ENCODE assay signal across 8 cellular contexts in the genomic region with DNA sequence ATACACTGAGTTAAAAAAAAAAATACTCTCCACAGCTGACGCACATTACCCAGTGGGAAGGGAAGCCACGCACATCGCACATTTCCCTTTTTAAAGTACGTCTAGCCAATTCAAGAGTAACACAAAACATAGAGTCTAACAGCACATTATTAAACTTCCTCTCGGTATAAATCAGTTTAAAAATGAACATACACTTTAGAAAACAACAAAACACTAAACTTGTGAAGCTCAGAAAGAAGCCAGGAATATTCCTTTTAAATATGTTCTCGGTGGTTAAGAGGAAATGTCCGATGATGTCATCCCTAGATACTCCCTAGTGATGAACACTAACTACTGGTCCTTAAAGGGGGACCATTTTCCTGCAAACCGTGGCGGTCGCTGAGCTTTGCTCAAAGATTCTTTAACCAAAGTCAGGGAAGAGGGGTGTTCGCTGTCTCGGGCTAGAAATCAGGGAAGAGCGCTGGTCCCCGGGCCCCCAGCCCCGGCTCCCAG.
DNase-seq lines count a peak whose midpoint lies in the region; ATAC-seq and TF ChIP-seq lines count a peak whose summit lies in the region.

No MANE protein-coding gene starts in this region.

- peak; percentile 69 for ATAC-seq in GM18868 (IDR thresholded peaks at IDR 0.05; ENCODE audit: unreplicated experiment)
- peak; percentile 60 for ATAC-seq in HG03064 (IDR thresholded peaks at IDR 0.05; ENCODE audit: low read depth, unreplicated experiment)

- DNase-seq in CD1c-positive myeloid dendritic cell (ENCODE audit: extremely low spot score) = peak; percentile 17
- DNase-seq in NCI-H226 = peak; percentile 43
- DNase-seq in astrocyte of the cerebellum (ENCODE audit: low read depth) = peak; percentile 39
- peak; percentile 19 for DNase-seq in hepatic stellate cell (ENCODE audit: low spot score)
- DNase-seq in retinal pigment epithelial cell (ENCODE audit: low read depth) = peak; percentile 18
- DNase-seq in NCI-H187 treated with DMSO at 0.1 percent for 48 hours (lab: John Stamatoyannopoulos, UW) = no peak

- TF ChIP-seq CTCF in astrocyte of the cerebellum (IDR thresholded peaks at IDR 0.05; ENCODE audit: low read depth, low read length, missing control alignments) = no peak
- TF ChIP-seq CTCF in retinal pigment epithelial cell (conservative IDR thresholded peaks at IDR 0.05; ENCODE audit: low read depth, low read length) = no peak

- H3K4me3 ChIP-seq in astrocyte of the cerebellum (ENCODE audit: low read depth, low read length) (peak overlapping the region; percentile 61), retinal pigment epithelial cell (ENCODE audit: low read length) (peak overlapping the region; percentile 71)

- in situ Hi-C loops in astrocyte of the cerebellum (cut with HindIII; ENCODE audit: low sequenced_read_pairs) = no loop called here
